ENCODE assay signal across 8 cellular contexts in the genomic region with DNA sequence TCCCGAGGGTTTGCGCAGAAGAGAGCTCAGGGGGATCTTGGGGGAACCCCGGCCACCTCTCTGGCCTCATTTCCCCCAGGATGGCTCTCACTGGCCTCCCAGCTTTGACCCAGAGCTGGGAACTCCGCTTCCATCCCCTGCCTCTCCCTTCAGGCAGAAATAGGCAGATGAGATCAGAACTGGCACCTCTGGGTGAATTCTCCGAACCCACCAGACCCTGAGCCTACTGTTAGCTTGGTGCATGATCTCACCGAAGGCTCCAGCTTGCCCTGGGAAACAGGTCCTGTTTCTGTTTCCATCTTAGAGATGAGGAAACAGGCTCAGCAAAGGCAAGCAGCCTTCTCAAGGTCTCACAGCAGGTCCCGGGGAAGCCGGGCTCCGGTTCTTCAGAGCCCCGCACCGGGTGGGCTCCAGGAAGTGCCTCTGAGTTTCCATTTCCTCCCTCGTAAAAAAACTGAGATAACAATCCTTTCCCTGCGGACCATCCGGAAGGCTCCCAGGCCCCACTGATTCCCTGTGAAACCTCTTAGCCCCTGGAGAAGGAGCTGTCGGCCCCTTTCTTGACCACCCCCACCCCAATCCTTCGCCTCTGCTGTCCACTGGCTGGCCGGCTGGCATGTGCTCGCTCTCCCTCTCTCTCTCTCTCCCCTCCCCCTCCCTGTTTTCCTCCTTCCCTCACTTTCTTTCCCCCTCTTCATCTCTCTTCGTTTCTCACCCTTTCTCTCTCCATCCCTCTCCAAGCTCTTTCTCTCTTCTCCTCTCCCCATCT. TPM values are rescaled to one million over a fixed set of nuclear protein-coding genes. Genes with fewer than 3 reads are reported as not detected.
DNase-seq lines count a peak whose midpoint lies in the region; ATAC-seq, FAIRE-seq and TF ChIP-seq lines count a peak whose summit lies in the region.

No MANE protein-coding gene starts in this region.

- H3K27ac ChIP-seq in heart right ventricle = peak overlapping the region; percentile 87 to 100 (median 99)
- peak overlapping the region; percentile 97 for H3K27ac ChIP-seq in lower lobe of right lung
- H3K27ac ChIP-seq in urinary bladder (ENCODE audit: low read depth) = peak overlapping the region; percentile 88

- H3K4me1 ChIP-seq in heart right ventricle (peaks cover 10 to 71% (median 56%) of the 10 kb centered on the region in 9 donors), lower lobe of right lung (peaks cover 44% of the 10 kb centered on the region), urinary bladder (ENCODE audit: insufficient read depth) (no peaks in the 10 kb centered on the region)

- H3K36me3 ChIP-seq in heart right ventricle (peaks cover 0 to 4% (median 0%) of the 10 kb centered on the region in 9 donors), bronchial epithelial cell (ENCODE audit: control insufficient read depth, insufficient read depth, low read length) (no peaks in the 10 kb centered on the region), lower lobe of right lung (no peaks in the 10 kb centered on the region), urinary bladder (ENCODE audit: insufficient read depth) (no peaks in the 10 kb centered on the region)

- H3K9me3 ChIP-seq in heart right ventricle (no peaks in the 10 kb centered on the region), lower lobe of right lung (no peaks in the 10 kb centered on the region)

- intact Hi-C loops in heart right ventricle (cut with DNase I) = loop anchor here in 6 of 10 donors (5.0 to 10.0 kb wide), 4 partner anchors 44 to 163 kb away; partner anchors contain the start of gene TOMM40 (in 3 of the 6)
- intact Hi-C loops in Right ventricle myocardium inferior (cut with DNase I) = loop anchor here (5.0 kb wide), 1 partner anchor 131 kb away; no protein-coding TSS in a partner anchor
- intact Hi-C loops in lower lobe of right lung (cut with DNase I) = no loop called here

- DNase-seq in heart right ventricle = peak; percentile 26 to 48
- DNase-seq in Right ventricle myocardium inferior (ENCODE audit: missing footprints) = no peak
- DNase-seq in bronchial epithelial cell (ENCODE audit: low read depth) = peak; percentile 28
- peak; percentile 53 for DNase-seq in lower lobe of right lung
- DNase-seq in NOMO-1 treated with dmso at 0.1 percent for 144 hours (lab: John Stamatoyannopoulos, UW; ENCODE audit: unreplicated experiment) = no peak
- no peak for DNase-seq in activated T-cell treated with anti-CD3 and anti-CD28 coated beads for 4 hours

- 15 to 16% methylated on average over 19 of the region's 19 CpGs for WGBS in heart right ventricle, 2 donors
- WGBS in urinary bladder = 12% methylated on average over 19 of the region's 19 CpGs

- FAIRE-seq in bronchial epithelial cell (lab: Jason Lieb, UNC) = no peak

- ATAC-seq in heart right ventricle (peak in 2 of 8 donors; percentile 0 to 3), Right ventricle myocardium inferior (no peak), lower lobe of right lung (no peak), HG03025 (IDR thresholded peaks at IDR 0.05; ENCODE audit: low FRiP score, unreplicated experiment) (no peak)

- H3K4me3 ChIP-seq in heart right ventricle (peak overlapping the region; percentile 77 to 100 (median 98)), bronchial epithelial cell (ENCODE audit: low read depth, low read length) (peak overlapping the region; percentile 91), lower lobe of right lung (peak overlapping the region; percentile 85), urinary bladder (ENCODE audit: low read depth, low read length) (peak overlapping the region; percentile 95)

- peaks cover 0 to 13% (median 0%) of the 10 kb centered on the region in 7 donors for H3K27me3 ChIP-seq in heart right ventricle
- H3K27me3 ChIP-seq in bronchial epithelial cell (ENCODE audit: control insufficient read depth, insufficient read depth, low read length) = no peaks in the 10 kb centered on the region
- no peaks in the 10 kb centered on the region for H3K27me3 ChIP-seq in lower lobe of right lung (ENCODE audit: low read depth)

- TF ChIP-seq CTCF in heart right ventricle (IDR thresholded peaks at IDR 0.05) (no peak), bronchial epithelial cell (IDR thresholded peaks at IDR 0.05; ENCODE audit: insufficient read depth, low read length, severe bottlenecking) (no peak), lower lobe of right lung (IDR thresholded peaks at IDR 0.05) (no peak)

RNA-seq across cellular contexts. Expression of gene NECTIN2, which starts 2.1 kb away (rescaled TPM):
- total RNA-seq in heart right ventricle (10 to 100 TPM; 34.1 to 83.9 (median 46.5) TPM), Right ventricle myocardium inferior (41.8 TPM), bronchial epithelial cell (30.3 and 66.6 TPM in 2 replicates), lower lobe of right lung (75.1 TPM), urinary bladder (27.4 TPM)
- polyA plus RNA-seq in heart right ventricle (10 to 100 TPM; 62.5 to 96.8 TPM), urinary bladder (50.2 TPM)

RNA-seq across cellular contexts. Expression of gene BCAM, which starts 39.3 kb away (rescaled TPM):
- total RNA-seq in heart right ventricle = 100 to 1,000 TPM in 4 of 10 donors, 10 to 100 TPM in 6; 72.8 to 118 (median 92.5) TPM
- 100 to 1,000 TPM in 1 of 2 donors, 10 to 100 TPM in 1; 63.2 to 130 TPM for polyA plus RNA-seq in heart right ventricle
- total RNA-seq in Right ventricle myocardium inferior = 91.9 TPM
- total RNA-seq in bronchial epithelial cell = 16.6 and 35.8 TPM in 2 replicates
- 205 TPM for total RNA-seq in lower lobe of right lung
- total RNA-seq in urinary bladder = 35.3 TPM
- 77.4 TPM for polyA plus RNA-seq in urinary bladder

RNA-seq across cellular contexts. Expression of gene TOMM40, which starts 42.8 kb away (rescaled TPM):
- total RNA-seq in heart right ventricle (10 to 100 TPM; 37.8 to 66.2 (median 43.9) TPM), Right ventricle myocardium inferior (45.3 TPM), bronchial epithelial cell (47.6 and 82.9 TPM in 2 replicates), lower lobe of right lung (40.8 TPM), urinary bladder (17.8 TPM)
- polyA plus RNA-seq in heart right ventricle (10 to 100 TPM; 45.6 to 77.5 TPM), urinary bladder (39.3 TPM)

RNA-seq across cellular contexts. Expression of gene APOE, which starts 57.4 kb away (rescaled TPM):
- 10 to 100 TPM in 9 of 10 donors, 1 to 10 TPM in 1; 6.0 to 29.5 (median 20.6) TPM for total RNA-seq in heart right ventricle
- 10 to 100 TPM; 63.6 to 77.8 TPM for polyA plus RNA-seq in heart right ventricle
- total RNA-seq in Right ventricle myocardium inferior = 9.9 TPM
- 14.0 and 19.2 TPM in 2 replicates for total RNA-seq in bronchial epithelial cell
- 447 TPM for total RNA-seq in lower lobe of right lung
- 28.2 TPM for total RNA-seq in urinary bladder
- 60.5 TPM for polyA plus RNA-seq in urinary bladder

Comparison
In these comparisons a context has a peak if more than half of its experiments do, and no peak if none do; other contexts are left out.
1. DNase-seq: peak in heart right ventricle (2 of 2), bronchial epithelial cell (single experiment) and lower lobe of right lung (single experiment); none in Right ventricle myocardium inferior (single experiment), NOMO-1 treated with dmso at 0.1 percent for 144 hours (single experiment) and activated T-cell treated with anti-CD3 and anti-CD28 coated beads for 4 hours (single experiment).
2. Peak in every context shown above with its lines, with median percentiles within 50 percentile points of each other: H3K27ac ChIP-seq and H3K4me3 ChIP-seq.